ENCODE assay signal across 8 cellular contexts in genomic region chr20:3203315-3204123, GRCh38. TPM values are rescaled to one million over a fixed set of nuclear protein-coding genes. Genes with fewer than 3 reads are reported as not detected.
DNase-seq lines count a peak whose midpoint lies in the region; ATAC-seq, FAIRE-seq and TF ChIP-seq lines count a peak whose summit lies in the region.

No MANE protein-coding gene starts in this region.

- TF ChIP-seq POLR2A in H54 (IDR thresholded peaks at IDR 0.05; ENCODE audit: low read depth, low read length): no peak

- peaks cover 10% of the 10 kb centered on the region for H3K4me1 ChIP-seq in neural progenitor cell

- POLR2A ChIA-PET in activated CD8-positive, alpha-beta T cell treated with anti-CD3 and anti-CD28 coated beads for 36 hours (lab: Charles Lee): interaction anchor here (0.8 to 1.5 kb wide), 2 partner anchors 10 to 24 kb away, joined by 3 to 5 read pairs; no protein-coding TSS in a partner anchor

- intact Hi-C loops in activated CD8-positive, alpha-beta T cell treated with anti-CD3 and anti-CD28 coated beads for 36 hours (cut with micrococcal nuclease): no loop called here

- no peaks in the 10 kb centered on the region for H3K27me3 Mint-ChIP-seq in activated CD8-positive, alpha-beta T cell treated with anti-CD3 and anti-CD28 coated beads for 36 hours
- H3K27me3 Mint-ChIP-seq in neural progenitor cell (ENCODE audit: insufficient read depth, low read depth): peaks cover 4% of the 10 kb centered on the region

- H3K27ac ChIP-seq in neural progenitor cell: no peak overlapping the region

- H3K36me3 ChIP-seq in neural progenitor cell: no peaks in the 10 kb centered on the region

- no peak for FAIRE-seq in H54 (lab: Jason Lieb, UNC)

- H2AFZ ChIP-seq in neural progenitor cell (replicated peaks): no peak overlapping the region

- peaks cover 11% of the 10 kb centered on the region for H4K20me1 ChIP-seq in neural progenitor cell (ENCODE audit: low read depth)

- peak overlapping the region; percentile 88 for H3K4me3 ChIP-seq in fibroblast of mammary gland (ENCODE audit: control insufficient read depth, low read depth, low read length)
- H3K4me3 ChIP-seq in neural progenitor cell: peak overlapping the region; percentile 75

- peak overlapping the region; percentile 64 for H3K9ac ChIP-seq in neural progenitor cell

- ATAC-seq in activated CD8-positive, alpha-beta T cell treated with anti-CD3 and anti-CD28 coated beads for 36 hours: peak; percentile 23

- no peaks in the 10 kb centered on the region for H3K9me3 ChIP-seq in neural progenitor cell (ENCODE audit: low read depth)

- no peak for TF ChIP-seq CTCF in activated CD8-positive, alpha-beta T cell treated with anti-CD3 and anti-CD28 coated beads for 36 hours (IDR thresholded peaks at IDR 0.05)
- TF ChIP-seq CTCF in fibroblast of mammary gland (conservative IDR thresholded peaks at IDR 0.05; ENCODE audit: control insufficient read depth, insufficient read depth, low read depth, low read length) (no peak), neural progenitor cell (IDR thresholded peaks at IDR 0.05) (no peak)

- peaks cover 31% of the 10 kb centered on the region for H3K79me2 ChIP-seq in neural progenitor cell (ENCODE audit: low read depth)

- H3K9me3 Mint-ChIP-seq in activated CD8-positive, alpha-beta T cell treated with anti-CD3 and anti-CD28 coated beads for 36 hours: no peaks in the 10 kb centered on the region
- H3K9me3 Mint-ChIP-seq in neural progenitor cell: no peaks in the 10 kb centered on the region

- CTCF ChIA-PET in activated CD8-positive, alpha-beta T cell treated with anti-CD3 and anti-CD28 coated beads for 36 hours (lab: Charles Lee): interaction anchor here (1.6 to 2.0 kb wide), 2 partner anchors 15 to 150 kb away, joined by 5 to 9 read pairs; no protein-coding TSS in a partner anchor

- H3F3A ChIP-seq in neural progenitor cell (ENCODE audit: low read depth): peaks cover 15% of the 10 kb centered on the region

- no peaks in the 10 kb centered on the region for H3K27me3 ChIP-seq in neural progenitor cell

- peaks cover 35% of the 10 kb centered on the region for H3K36me3 Mint-ChIP-seq in activated CD8-positive, alpha-beta T cell treated with anti-CD3 and anti-CD28 coated beads for 36 hours (ENCODE audit: low read depth)
- H3K36me3 Mint-ChIP-seq in neural progenitor cell: peaks cover 16% of the 10 kb centered on the region

- peak overlapping the region; percentile 95 for H3K4me2 ChIP-seq in neural progenitor cell

- DNase-seq in EL (peak; percentile 45), H54 (ENCODE audit: insufficient read length, low spot score) (peak; percentile 52), NCI-H1105 treated with DMSO at 0.1 percent for 48 hours (lab: John Stamatoyannopoulos, UW) (peak; percentile 69), fibroblast of mammary gland (ENCODE audit: low read depth) (peak; percentile 25), neural progenitor cell (ENCODE audit: low spot score) (peak; percentile 30), islet precursor cell (no peak), LoVo (ENCODE audit: low spot score) (no peak)
- DNase-seq in activated CD8-positive, alpha-beta T cell treated with anti-CD3 and anti-CD28 coated beads for 36 hours: peak; percentile 54

- H3K4me3 Mint-ChIP-seq in activated CD8-positive, alpha-beta T cell treated with anti-CD3 and anti-CD28 coated beads for 36 hours: peak overlapping the region; percentile 97
- H3K4me3 Mint-ChIP-seq in neural progenitor cell: peak overlapping the region; percentile 97

- H3K4me1 Mint-ChIP-seq in activated CD8-positive, alpha-beta T cell treated with anti-CD3 and anti-CD28 coated beads for 36 hours (ENCODE audit: low read depth): peaks cover 11% of the 10 kb centered on the region
- H3K4me1 Mint-ChIP-seq in neural progenitor cell: peaks cover 11% of the 10 kb centered on the region

- peak overlapping the region; percentile 97 for H3K27ac Mint-ChIP-seq in activated CD8-positive, alpha-beta T cell treated with anti-CD3 and anti-CD28 coated beads for 36 hours
- peak overlapping the region; percentile 78 for H3K27ac Mint-ChIP-seq in neural progenitor cell

RNA-seq across cellular contexts. Expression of gene DDRGK1, which starts 1.0 kb away (rescaled TPM):
- total RNA-seq in activated CD8-positive, alpha-beta T cell treated with anti-CD3 and anti-CD28 coated beads for 36 hours: 10 to 100 TPM; 50.1 to 54.1 TPM
- total RNA-seq in neural progenitor cell (ENCODE audit: low replicate concordance): 27.9 and 58.4 TPM in 2 replicates

RNA-seq across cellular contexts. Expression of gene ITPA, which starts 5.8 kb away (rescaled TPM):
- 10 to 100 TPM; 56.3 to 66.9 TPM for total RNA-seq in activated CD8-positive, alpha-beta T cell treated with anti-CD3 and anti-CD28 coated beads for 36 hours
- total RNA-seq in neural progenitor cell (ENCODE audit: low replicate concordance): 18.2 and 27.7 TPM in 2 replicates

RNA-seq across cellular contexts. Expression of gene LZTS3, which starts 30.2 kb away (rescaled TPM):
- total RNA-seq in activated CD8-positive, alpha-beta T cell treated with anti-CD3 and anti-CD28 coated beads for 36 hours: 1 to 10 TPM; 1.3 to 1.4 TPM
- 3.7 and 12.5 TPM in 2 replicates for total RNA-seq in neural progenitor cell (ENCODE audit: low replicate concordance)

RNA-seq across cellular contexts. Expression of gene SLC4A11, which starts 35.5 kb away (rescaled TPM):
- total RNA-seq in activated CD8-positive, alpha-beta T cell treated with anti-CD3 and anti-CD28 coated beads for 36 hours: 1 to 10 TPM; 1.8 to 2.8 TPM
- total RNA-seq in neural progenitor cell (ENCODE audit: low replicate concordance): 0.95 and 3.4 TPM in 2 replicates

RNA-seq across cellular contexts. Expression of gene FASTKD5, which starts 43.9 kb away (rescaled TPM):
- total RNA-seq in activated CD8-positive, alpha-beta T cell treated with anti-CD3 and anti-CD28 coated beads for 36 hours: 10 to 100 TPM; 17.3 to 18.1 TPM
- 13.2 and 17.7 TPM in 2 replicates for total RNA-seq in neural progenitor cell (ENCODE audit: low replicate concordance)

Comparison
In these comparisons a context has a peak if more than half of its experiments do, and no peak if none do; other contexts are left out.
1. DNase-seq: peak in EL (single experiment), H54 (single experiment), NCI-H1105 treated with DMSO at 0.1 percent for 48 hours (single experiment), activated CD8-positive, alpha-beta T cell treated with anti-CD3 and anti-CD28 coated beads for 36 hours (single experiment), fibroblast of mammary gland (single experiment) and neural progenitor cell (single experiment); none in islet precursor cell (single experiment) and LoVo (single experiment).